In the genomic region with DNA sequence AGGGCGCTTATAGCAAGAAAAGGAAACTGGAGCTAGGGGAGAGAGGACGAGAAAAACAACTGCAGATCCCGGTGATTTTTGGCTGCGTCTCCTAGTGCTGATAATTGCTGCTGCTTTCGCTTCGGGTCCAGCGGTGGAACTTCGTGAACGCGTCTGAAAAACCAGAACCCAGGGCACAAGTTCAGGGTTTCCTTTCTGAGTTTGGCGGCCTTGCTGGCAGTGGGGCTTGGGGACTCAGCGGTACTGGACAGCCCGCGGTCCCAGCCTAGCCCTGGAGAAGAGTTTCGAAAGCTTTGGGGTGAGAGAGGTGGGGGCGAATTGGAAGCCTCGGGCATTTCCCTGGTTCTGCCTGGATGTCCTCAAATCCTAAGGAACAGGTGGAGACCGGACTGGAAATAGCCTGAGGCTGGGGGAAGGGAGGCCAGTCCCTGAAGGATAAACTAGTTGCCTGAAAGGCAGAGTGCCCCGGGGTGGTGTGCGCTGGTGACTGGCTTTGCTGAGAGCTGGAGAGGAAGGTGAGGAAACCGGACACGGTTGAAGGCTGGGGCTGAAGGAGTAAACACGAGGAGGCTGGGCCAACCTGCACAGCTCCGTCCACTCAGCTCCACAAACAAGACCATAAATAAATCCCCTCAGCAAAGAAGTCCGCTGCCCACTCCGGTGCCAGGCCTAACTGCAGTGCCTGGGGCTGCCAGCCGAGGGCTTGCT, we compare ENCODE assay signal across 8 cellular contexts. TPM values are rescaled to one million over a fixed set of nuclear protein-coding genes. Genes with fewer than 3 reads are reported as not detected.
DNase-seq lines count a peak whose midpoint lies in the region; ATAC-seq and TF ChIP-seq lines count a peak whose summit lies in the region.

No MANE protein-coding gene starts in this region.

- H3K4me3 Mint-ChIP-seq in CD4-positive, alpha-beta memory T cell = peak overlapping the region; percentile 87 to 99 (median 92)
- H3K4me3 Mint-ChIP-seq in chondrocyte (ENCODE audit: unreplicated experiment) = peak overlapping the region; percentile 84

- intact Hi-C loops in CD4-positive, alpha-beta memory T cell (cut with micrococcal nuclease) = no loop called here

- H3K36me3 ChIP-seq in CD4-positive, alpha-beta memory T cell (ENCODE audit: insufficient read depth, low read length) = no peaks in the 10 kb centered on the region
- H3K36me3 ChIP-seq in kidney epithelial cell (ENCODE audit: control insufficient read depth, insufficient read depth, low read length) = no peaks in the 10 kb centered on the region

- ATAC-seq in HG03469 (IDR thresholded peaks at IDR 0.05; ENCODE audit: unreplicated experiment) (no peak), GM21381 (IDR thresholded peaks at IDR 0.05; ENCODE audit: unreplicated experiment) (no peak)

- H3K27ac ChIP-seq in CD4-positive, alpha-beta memory T cell (ENCODE audit: low read depth, low read length) = no peak overlapping the region
- peak overlapping the region in 10 of 21 experiments; percentile 33 to 81 (median 59) for H3K27ac ChIP-seq in skin epidermis

- H3K27ac Mint-ChIP-seq in CD4-positive, alpha-beta memory T cell = peak overlapping the region in 5 of 7 donors; percentile 37 to 87 (median 73)
- H3K27ac Mint-ChIP-seq in chondrocyte (ENCODE audit: unreplicated experiment) = peak overlapping the region; percentile 88

- DNase-seq in CD4-positive, alpha-beta memory T cell = peak in 1 of 5 donors; percentile 15
- DNase-seq in HFF-Myc (ENCODE audit: extremely low read depth, low read depth) (no peak), RPMI7951 (ENCODE audit: low read depth) (peak; percentile 66), chondrocyte (ENCODE audit: low spot score) (no peak), kidney epithelial cell (ENCODE audit: low read depth) (peak; percentile 28)

- peaks cover 0 to 3% of the 10 kb centered on the region in 2 donors for H3K36me3 Mint-ChIP-seq in CD4-positive, alpha-beta memory T cell
- no peaks in the 10 kb centered on the region for H3K36me3 Mint-ChIP-seq in chondrocyte (ENCODE audit: low read depth)

- no peaks in the 10 kb centered on the region for H3K9me3 Mint-ChIP-seq in CD4-positive, alpha-beta memory T cell
- H3K9me3 Mint-ChIP-seq in chondrocyte (ENCODE audit: low read depth) = no peaks in the 10 kb centered on the region

- TF ChIP-seq CTCF in HFF-Myc (IDR thresholded peaks at IDR 0.05; ENCODE audit: low read depth, low read length, missing control alignments) (peak; percentile 23), chondrocyte (IDR thresholded peaks at IDR 0.05) (peak; percentile 67), kidney epithelial cell (IDR thresholded peaks at IDR 0.05; ENCODE audit: insufficient read depth, low read length, poor library complexity, severe bottlenecking) (peak; percentile 61)

- peaks cover 14 to 19% of the 10 kb centered on the region in 2 donors for H3K27me3 Mint-ChIP-seq in CD4-positive, alpha-beta memory T cell
- H3K27me3 Mint-ChIP-seq in chondrocyte (ENCODE audit: low read depth) = no peaks in the 10 kb centered on the region

- CTCF ChIA-PET in CD4-positive, alpha-beta memory T cell (lab: Charles Lee; ENCODE audit: partially characterized antibody) = no interaction called here

- H3K4me1 ChIP-seq in CD4-positive, alpha-beta memory T cell (ENCODE audit: insufficient read depth, low read length) = peaks cover 22% of the 10 kb centered on the region

- H3K4me3 ChIP-seq in CD4-positive, alpha-beta memory T cell (ENCODE audit: low read length in 2 of 2) = peak overlapping the region; percentile 61 to 75
- H3K4me3 ChIP-seq in HFF-Myc (replicated peaks; ENCODE audit: low read depth, low read length) = peak overlapping the region; percentile 52
- H3K4me3 ChIP-seq in kidney epithelial cell (ENCODE audit: low read depth, low read length) = peak overlapping the region; percentile 41
- H3K4me3 ChIP-seq in skin epidermis = peak overlapping the region; percentile 44 to 59 (median 52)

- H3K4me1 Mint-ChIP-seq in CD4-positive, alpha-beta memory T cell = peaks cover 14 to 26% (median 20%) of the 10 kb centered on the region in 4 donors
- H3K4me1 Mint-ChIP-seq in chondrocyte (ENCODE audit: low read depth) = peaks cover 64% of the 10 kb centered on the region

- POLR2A ChIA-PET in CD4-positive, alpha-beta memory T cell (lab: Charles Lee; ENCODE audit: partially characterized antibody) = interaction anchor here (0.9 kb wide), 1 partner anchor 81 kb away, joined by 3 read pairs; no protein-coding TSS in a partner anchor

- peaks cover 9% of the 10 kb centered on the region for H3K27me3 ChIP-seq in CD4-positive, alpha-beta memory T cell (ENCODE audit: insufficient read depth, low read length)
- no peaks in the 10 kb centered on the region for H3K27me3 ChIP-seq in kidney epithelial cell (ENCODE audit: control insufficient read depth, insufficient read depth, low read length)

- H3K9me3 ChIP-seq in CD4-positive, alpha-beta memory T cell (ENCODE audit: control insufficient read depth in 1 of 2, low read length in 2 of 2) = no peaks in the 10 kb centered on the region

RNA-seq across cellular contexts. Expression of a gene that starts 0.9 kb away (rescaled TPM):
- not detected for total RNA-seq in CD4-positive, alpha-beta memory T cell
- polyA plus RNA-seq in CD4-positive, alpha-beta memory T cell = under 1 TPM; 0.56 to 0.68 TPM
- total RNA-seq in RPMI7951 (2014; rRNA removed; shearing (Covaris generic)) = 33.5 and 34.9 TPM in 2 replicates
- total RNA-seq in chondrocyte = 9.7 to 14.4 TPM (median 11.5 TPM) in 3 replicates
- total RNA-seq in kidney epithelial cell = 0.96 and 2.5 TPM in 2 replicates

Comparison
In these comparisons a context has a peak if more than half of its experiments do, and no peak if none do; other contexts are left out.
1. DNase-seq: peak in RPMI7951 (single experiment) and kidney epithelial cell (single experiment); none in HFF-Myc (single experiment) and chondrocyte (single experiment).
2. Peak in every context shown above with its lines, with median percentiles within 50 percentile points of each other: H3K4me3 ChIP-seq and CTCF ChIP-seq.